ENCODE assay signal across 8 cellular contexts in genomic region chr20:43590036-43590391, GRCh38. TPM values are rescaled to one million over a fixed set of nuclear protein-coding genes. Genes with fewer than 3 reads are reported as not detected.
DNase-seq lines count a peak whose midpoint lies in the region; ATAC-seq and TF ChIP-seq lines count a peak whose summit lies in the region.

No MANE protein-coding gene starts in this region.

- peak overlapping the region; percentile 95 for H3K4me3 Mint-ChIP-seq in HFFc6

- no peaks in the 10 kb centered on the region for H3K36me3 Mint-ChIP-seq in HFFc6 (ENCODE audit: low read depth)

- H3K27ac Mint-ChIP-seq in HFFc6, result peak overlapping the region; percentile 98

- no peaks in the 10 kb centered on the region for H3K9me3 ChIP-seq in WERI-Rb-1 (ENCODE audit: severe bottlenecking)
- no peaks in the 10 kb centered on the region for H3K9me3 ChIP-seq in ovary

- H3K9me3 Mint-ChIP-seq in HFFc6, result no peaks in the 10 kb centered on the region

- DNase-seq in HFFc6, result no peak
- peak; percentile 25 for DNase-seq in WERI-Rb-1
- no peak for DNase-seq in fibroblast of villous mesenchyme (ENCODE audit: low read depth)
- DNase-seq in ovary, result peak in 3 of 5 donors; percentile 16 to 26 (median 22)
- no peak for DNase-seq in activated CD4-positive, CD25-positive, alpha-beta regulatory T cell treated with anti-CD3 and anti-CD28 coated beads, Interleukin-2, amount 50 U/mL, for 72 hours
- no peak for DNase-seq in NAMALWA (ENCODE audit: low spot score)

- WGBS in ovary, 3 donors, result 15 to 21% (median 16%) methylated on average over 9 of the region's 9 CpGs

- intact Hi-C loops in ovary (cut with DNase I), result loop anchor here in 1 of 4 donors (10.0 kb wide), 2 partner anchors 55 to 1165 kb away; no protein-coding TSS in a partner anchor

- no peak for TF ChIP-seq CTCF in C4-2B (conservative IDR thresholded peaks at IDR 0.05)
- no peak for TF ChIP-seq CTCF in HFFc6 (IDR thresholded peaks at IDR 0.05)
- no peak for TF ChIP-seq CTCF in WERI-Rb-1 (IDR thresholded peaks at IDR 0.05; ENCODE audit: low read depth, low read length)
- TF ChIP-seq CTCF in fibroblast of villous mesenchyme (IDR thresholded peaks at IDR 0.05; ENCODE audit: insufficient read depth, low read depth, low read length), result no peak
- no peak for TF ChIP-seq CTCF in ovary (IDR thresholded peaks at IDR 0.05)

- no peak for ATAC-seq in HG03378 (IDR thresholded peaks at IDR 0.05; ENCODE audit: unreplicated experiment)

- H3K4me1 Mint-ChIP-seq in HFFc6 (ENCODE audit: low read depth), result peaks cover 29% of the 10 kb centered on the region

- H3K27me3 ChIP-seq in WERI-Rb-1 (ENCODE audit: insufficient read depth, low read depth, severe bottlenecking) (no peaks in the 10 kb centered on the region), ovary (no peaks in the 10 kb centered on the region)

- H3K4me3 ChIP-seq in WERI-Rb-1 (ENCODE audit: low read depth, low read length) (peak overlapping the region; percentile 74), fibroblast of villous mesenchyme (ENCODE audit: low read depth, low read length) (peak overlapping the region; percentile 93), ovary (peak overlapping the region; percentile 94)

- no peaks in the 10 kb centered on the region for H3K4me1 ChIP-seq in ovary (ENCODE audit: insufficient read depth)

- no peak for TF ChIP-seq EP300 in ovary (IDR thresholded peaks at IDR 0.05)

- peak overlapping the region; percentile 73 for H3K27ac ChIP-seq in C4-2B
- H3K27ac ChIP-seq in WERI-Rb-1, result peak overlapping the region; percentile 92
- H3K27ac ChIP-seq in ovary, result peak overlapping the region in 1 of 2 donors; percentile 66

- H3K36me3 ChIP-seq in WERI-Rb-1 (peaks cover 9% of the 10 kb centered on the region), ovary (no peaks in the 10 kb centered on the region)

- peaks cover 4% of the 10 kb centered on the region for H3K27me3 Mint-ChIP-seq in HFFc6 (ENCODE audit: insufficient read depth)

- no peak for TF ChIP-seq POLR2A in ovary (IDR thresholded peaks at IDR 0.05)

RNA-seq across cellular contexts. Expression of gene IFT52, which starts 0.7 kb away (rescaled TPM):
- total RNA-seq in HFFc6 (2021; fragmentation: NEBNext Ultra II Directional; extraction: Animal tissue kit (Norgen Biotek cat#: 25700)), result 10 to 100 TPM; 29.1 to 37.9 (median 35.2) TPM
- total RNA-seq in fibroblast of villous mesenchyme (33.5 and 35.8 TPM in 2 replicates), ovary (10 to 100 TPM; 32.7 to 53.7 (median 45.7) TPM)
- polyA plus RNA-seq in ovary, result 10 to 100 TPM; 46.7 to 55.0 TPM

RNA-seq across cellular contexts. Expression of gene SGK2, which starts 31.2 kb away (rescaled TPM):
- under 1 TPM in 1 of 6 experiments, not detected in 5; 0.09 TPM for total RNA-seq in HFFc6 (2021; fragmentation: NEBNext Ultra II Directional; extraction: Animal tissue kit (Norgen Biotek cat#: 25700))
- total RNA-seq in fibroblast of villous mesenchyme (under 0.01 and 0.64 TPM in 2 replicates), ovary (1 to 10 TPM; 1.6 to 4.5 (median 2.4) TPM)
- 1 to 10 TPM; 1.2 to 1.3 TPM for polyA plus RNA-seq in ovary

Comparison
In these comparisons a context has a peak if more than half of its experiments do, and no peak if none do; other contexts are left out.
1. DNase-seq: peak in WERI-Rb-1 (single experiment) and ovary (3 of 5); none in HFFc6 (single experiment), fibroblast of villous mesenchyme (single experiment), activated CD4-positive, CD25-positive, alpha-beta regulatory T cell treated with anti-CD3 and anti-CD28 coated beads, Interleukin-2, amount 50 U/mL, for 72 hours (single experiment) and NAMALWA (single experiment).
2. Peak in every context shown above with its lines, with median percentiles within 50 percentile points of each other: H3K4me3 ChIP-seq.